In genomic region chr1:87592156-87592555, GRCh38 we compare ENCODE assay signal across 13 cellular contexts.
DNase-seq lines count a peak whose midpoint lies in the region; ATAC-seq and TF ChIP-seq lines count a peak whose summit lies in the region.
"Had no signal": no experiment of that assay in that cellular context is flagged by ENCODE, and none has a peak within 500 bp of the region (broad histone marks: within the 10 kb centered on the region; RNA-seq: fewer than 3 reads in every experiment).

No MANE protein-coding gene starts in this region.

- no peaks in the 10 kb centered on the region for H3K27me3 Mint-ChIP-seq in naive B cell
- H3K27me3 Mint-ChIP-seq: dendritic cell treated with granulocyte-macrophage colony-stimulating factor and Interleukin-4, amounts not matched to agents 40 ng/mL and 50 ng/mL, for 4 days had no signal

- peak overlapping the region in 1 of 6 donors; percentile 90 for H3K27ac Mint-ChIP-seq in naive B cell
- H3K27ac Mint-ChIP-seq: dendritic cell treated with granulocyte-macrophage colony-stimulating factor and Interleukin-4, amounts not matched to agents 40 ng/mL and 50 ng/mL, for 4 days; nephron had no signal

- H3K36me3 ChIP-seq in gastroesophageal sphincter, result no peaks in the 10 kb centered on the region

- no peak for TF ChIP-seq CTCF in gastroesophageal sphincter (IDR thresholded peaks at IDR 0.05)

- no peaks in the 10 kb centered on the region for H3K27me3 ChIP-seq in gastroesophageal sphincter

- no peak overlapping the region for H3K4me3 Mint-ChIP-seq in naive B cell
- H3K4me3 Mint-ChIP-seq: dendritic cell treated with granulocyte-macrophage colony-stimulating factor and Interleukin-4, amounts not matched to agents 40 ng/mL and 50 ng/mL, for 4 days; nephron had no signal

- intact Hi-C loops in left ventricle myocardium superior (cut with micrococcal nuclease), result no loop called here

- no peak overlapping the region for H3K27ac ChIP-seq in gastroesophageal sphincter

- no peak for TF ChIP-seq EP300 in gastroesophageal sphincter (IDR thresholded peaks at IDR 0.05)

- H3K36me3 Mint-ChIP-seq in naive B cell, result peaks cover 0 to 4% of the 10 kb centered on the region in 2 donors

- H3K4me1 ChIP-seq in gastroesophageal sphincter, result peaks cover 0 to 19% (median 7%) of the 10 kb centered on the region in 3 donors

- peaks cover 0 to 3% (median 0%) of the 10 kb centered on the region in 7 donors for H3K9me3 Mint-ChIP-seq in naive B cell
- H3K9me3 Mint-ChIP-seq: dendritic cell treated with granulocyte-macrophage colony-stimulating factor and Interleukin-4, amounts not matched to agents 40 ng/mL and 50 ng/mL, for 4 days; nephron had no signal

- H3K9me3 ChIP-seq in gastroesophageal sphincter, result no peaks in the 10 kb centered on the region

- H3K4me1 Mint-ChIP-seq in naive B cell, result peaks cover 21 to 33% (median 22%) of the 10 kb centered on the region in 3 donors

- no peak for DNase-seq in naive B cell
- DNase-seq in iPS-NIHi7 (ENCODE audit: extremely low spot score), result no peak
- no peak for DNase-seq in left ventricle myocardium superior
- no peak for DNase-seq in T1000 (lab: John Stamatoyannopoulos, UW)
- DNase-seq: activated CD8-positive, alpha-beta memory T cell treated with anti-CD3 and anti-CD28 coated beads for 24 hours; kidney; PC-3 had no signal

- TF ChIP-seq POLR2A in gastroesophageal sphincter (IDR thresholded peaks at IDR 0.05), result no peak

- 85 to 100% methylated on average over 1 to 2 of the region's 2 CpGs for WGBS in gastroesophageal sphincter (ENCODE audit: low coverage in 1 of 2), 2 donors

- H3K4me3 ChIP-seq in gastroesophageal sphincter, result no peak overlapping the region

- ATAC-seq in GM19023 (IDR thresholded peaks at IDR 0.05; ENCODE audit: unreplicated experiment) (peak; percentile 85), GM21717 (IDR thresholded peaks at IDR 0.05; ENCODE audit: unreplicated experiment) (peak; percentile 91), HG03097 (IDR thresholded peaks at IDR 0.05; ENCODE audit: low FRiP score, unreplicated experiment) (peak; percentile 50), naive B cell (ENCODE audit: low read depth in 2 of 2) (peak; percentile 35 to 49), gastroesophageal sphincter (no peak), left ventricle myocardium superior (no peak)
- ATAC-seq: PC-3 had no signal

Comparison
In these comparisons a context has a peak if more than half of its experiments do, and no peak if none do; other contexts are left out.
1. ATAC-seq: peak in GM19023 (single experiment), GM21717 (single experiment), HG03097 (single experiment) and naive B cell (2 of 2); none in gastroesophageal sphincter (single experiment) and left ventricle myocardium superior (single experiment).